1 cellular context compared by ENCODE assay signal in genomic region chr10:44938938-44939337, GRCh38.
TF ChIP-seq lines count a peak whose summit lies in the region.

No MANE protein-coding gene starts in this region.

TF ChIP-seq in HEK293, 187 proteins besides CTCF, POLR2A, EP300 and RAD21 (continued from another document):
- TF ChIP-seq, protein P1, sequence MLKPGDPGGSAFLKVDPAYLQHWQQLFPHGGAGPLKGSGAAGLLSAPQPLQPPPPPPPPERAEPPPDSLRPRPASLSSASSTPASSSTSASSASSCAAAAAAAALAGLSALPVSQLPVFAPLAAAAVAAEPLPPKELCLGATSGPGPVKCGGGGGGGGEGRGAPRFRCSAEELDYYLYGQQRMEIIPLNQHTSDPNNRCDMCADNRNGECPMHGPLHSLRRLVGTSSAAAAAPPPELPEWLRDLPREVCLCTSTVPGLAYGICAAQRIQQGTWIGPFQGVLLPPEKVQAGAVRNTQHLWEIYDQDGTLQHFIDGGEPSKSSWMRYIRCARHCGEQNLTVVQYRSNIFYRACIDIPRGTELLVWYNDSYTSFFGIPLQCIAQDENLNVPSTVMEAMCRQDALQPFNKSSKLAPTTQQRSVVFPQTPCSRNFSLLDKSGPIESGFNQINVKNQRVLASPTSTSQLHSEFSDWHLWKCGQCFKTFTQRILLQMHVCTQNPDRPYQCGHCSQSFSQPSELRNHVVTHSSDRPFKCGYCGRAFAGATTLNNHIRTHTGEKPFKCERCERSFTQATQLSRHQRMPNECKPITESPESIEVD (tag by site-specific recombination; IDR thresholded peaks at IDR 0.05) = no peak
